Comparison of ENCODE assay signal across 1 cellular context in the genomic region with DNA sequence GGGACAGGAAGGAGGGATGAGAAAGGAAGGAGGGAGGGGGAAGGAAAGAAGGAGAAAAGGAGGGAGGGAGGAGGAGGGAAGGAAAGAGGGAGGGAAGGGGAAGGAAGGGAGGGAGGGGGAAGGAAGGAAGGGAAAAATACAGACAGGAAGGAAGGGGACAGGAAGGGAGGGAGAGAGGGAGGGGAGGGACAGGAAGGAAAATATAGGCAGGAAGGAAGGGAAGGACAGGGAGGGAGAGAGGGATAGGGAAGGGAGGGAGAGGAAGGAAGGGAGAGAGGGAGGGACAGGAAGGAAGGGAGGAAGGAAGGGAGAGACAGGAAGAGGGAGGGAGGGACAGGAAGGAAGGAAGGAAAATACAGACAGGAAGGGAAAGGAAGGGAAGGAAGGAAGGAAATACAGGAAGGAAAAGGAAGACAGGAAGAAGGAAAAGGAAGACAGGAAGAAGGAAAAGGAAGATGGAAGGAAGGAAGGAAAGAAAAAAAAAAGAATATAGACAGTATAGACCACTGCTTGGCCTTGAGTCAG.
TF ChIP-seq lines count a peak whose summit lies in the region.

No MANE protein-coding gene starts in this region.

TF ChIP-seq in HepG2, 621 proteins besides CTCF, POLR2A, EP300 and RAD21:
- TF ChIP-seq, protein P1, sequence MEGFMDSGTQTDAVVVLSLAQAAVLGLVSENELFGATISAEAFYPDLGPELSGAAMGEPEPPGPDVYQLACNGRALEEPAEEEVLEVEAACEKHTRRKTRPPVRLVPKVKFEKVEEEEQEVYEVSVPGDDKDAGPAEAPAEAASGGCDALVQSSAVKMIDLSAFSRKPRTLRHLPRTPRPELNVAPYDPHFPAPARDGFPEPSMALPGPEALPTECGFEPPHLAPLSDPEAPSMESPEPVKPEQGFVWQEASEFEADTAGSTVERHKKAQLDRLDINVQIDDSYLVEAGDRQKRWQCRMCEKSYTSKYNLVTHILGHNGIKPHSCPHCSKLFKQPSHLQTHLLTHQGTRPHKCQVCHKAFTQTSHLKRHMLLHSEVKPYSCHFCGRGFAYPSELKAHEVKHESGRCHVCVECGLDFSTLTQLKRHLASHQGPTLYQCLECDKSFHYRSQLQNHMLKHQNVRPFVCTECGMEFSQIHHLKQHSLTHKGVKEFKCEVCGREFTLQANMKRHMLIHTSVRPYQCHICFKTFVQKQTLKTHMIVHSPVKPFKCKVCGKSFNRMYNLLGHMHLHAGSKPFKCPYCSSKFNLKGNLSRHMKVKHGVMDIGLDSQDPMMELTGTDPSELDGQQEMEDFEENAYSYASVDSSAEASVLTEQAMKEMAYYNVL (CRISPR knock-in tag; IDR thresholded peaks at IDR 0.05; ENCODE audit: borderline replicate concordance) = peak; percentile 65; the same call in 1 of the 2 replicates
- no peak for TF ChIP-seq KMT2A (CRISPR knock-in tag; IDR thresholded peaks at IDR 0.05)
- no peak for TF ChIP-seq PAWR (CRISPR knock-in tag; IDR thresholded peaks at IDR 0.05; ENCODE audit: borderline replicate concordance)
- TF ChIP-seq, protein P2, sequence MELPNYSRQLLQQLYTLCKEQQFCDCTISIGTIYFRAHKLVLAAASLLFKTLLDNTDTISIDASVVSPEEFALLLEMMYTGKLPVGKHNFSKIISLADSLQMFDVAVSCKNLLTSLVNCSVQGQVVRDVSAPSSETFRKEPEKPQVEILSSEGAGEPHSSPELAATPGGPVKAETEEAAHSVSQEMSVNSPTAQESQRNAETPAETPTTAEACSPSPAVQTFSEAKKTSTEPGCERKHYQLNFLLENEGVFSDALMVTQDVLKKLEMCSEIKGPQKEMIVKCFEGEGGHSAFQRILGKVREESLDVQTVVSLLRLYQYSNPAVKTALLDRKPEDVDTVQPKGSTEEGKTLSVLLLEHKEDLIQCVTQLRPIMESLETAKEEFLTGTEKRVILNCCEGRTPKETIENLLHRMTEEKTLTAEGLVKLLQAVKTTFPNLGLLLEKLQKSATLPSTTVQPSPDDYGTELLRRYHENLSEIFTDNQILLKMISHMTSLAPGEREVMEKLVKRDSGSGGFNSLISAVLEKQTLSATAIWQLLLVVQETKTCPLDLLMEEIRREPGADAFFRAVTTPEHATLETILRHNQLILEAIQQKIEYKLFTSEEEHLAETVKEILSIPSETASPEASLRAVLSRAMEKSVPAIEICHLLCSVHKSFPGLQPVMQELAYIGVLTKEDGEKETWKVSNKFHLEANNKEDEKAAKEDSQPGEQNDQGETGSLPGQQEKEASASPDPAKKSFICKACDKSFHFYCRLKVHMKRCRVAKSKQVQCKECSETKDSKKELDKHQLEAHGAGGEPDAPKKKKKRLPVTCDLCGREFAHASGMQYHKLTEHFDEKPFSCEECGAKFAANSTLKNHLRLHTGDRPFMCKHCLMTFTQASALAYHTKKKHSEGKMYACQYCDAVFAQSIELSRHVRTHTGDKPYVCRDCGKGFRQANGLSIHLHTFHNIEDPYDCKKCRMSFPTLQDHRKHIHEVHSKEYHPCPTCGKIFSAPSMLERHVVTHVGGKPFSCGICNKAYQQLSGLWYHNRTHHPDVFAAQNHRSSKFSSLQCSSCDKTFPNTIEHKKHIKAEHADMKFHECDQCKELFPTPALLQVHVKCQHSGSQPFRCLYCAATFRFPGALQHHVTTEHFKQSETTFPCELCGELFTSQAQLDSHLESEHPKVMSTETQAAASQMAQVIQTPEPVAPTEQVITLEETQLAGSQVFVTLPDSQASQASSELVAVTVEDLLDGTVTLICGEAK (IDR thresholded peaks at IDR 0.05) = peak; percentile 26; the same call in 1 of the 2 replicates
- TF ChIP-seq, protein P2 (CRISPR knock-in tag; IDR thresholded peaks at IDR 0.05) = no peak
- peak; percentile 99 for TF ChIP-seq PCBP2 (optimal IDR thresholded peaks at IDR 0.05; ENCODE audit: low read depth, low read length, poor library complexity, severe bottlenecking)
- TF ChIP-seq FOXA1 (IDR thresholded peaks at IDR 0.05) = 0 out of 2 replicates have a peak, but pooled peaks have one; percentile 2
- TF ChIP-seq FOXA1 (CRISPR knock-in tag; IDR thresholded peaks at IDR 0.05) = no peak
- TF ChIP-seq RBM22 (optimal IDR thresholded peaks at IDR 0.05; ENCODE audit: low read length) = peak; percentile 92
TF ChIP-seq in HepG2: peak in this region for 5.
